Comparison of ENCODE assay signal across 9 cellular contexts in genomic region chr9:33225319-33226152, GRCh38. TPM values are rescaled to one million over a fixed set of nuclear protein-coding genes. Genes with fewer than 3 reads are reported as not detected.
DNase-seq lines count a peak whose midpoint lies in the region; ATAC-seq, FAIRE-seq and TF ChIP-seq lines count a peak whose summit lies in the region.
"Had no signal": no experiment of that assay in that cellular context is flagged by ENCODE, and none has a peak within 500 bp of the region (broad histone marks: within the 10 kb centered on the region; RNA-seq: fewer than 3 reads in every experiment).

No MANE protein-coding gene starts in this region.

- no TSS peak for BruUV-seq in PC-9 (replicated peaks; lab: Mats Ljungman, UMichigan)

- TF ChIP-seq CTCF in D721Med (IDR thresholded peaks at IDR 0.05; ENCODE audit: insufficient read depth, missing control alignments): peak; percentile 83
- peak; percentile 78 for TF ChIP-seq CTCF in PC-9 (conservative IDR thresholded peaks at IDR 0.05)
- peak; percentile 68 for TF ChIP-seq CTCF in fibroblast of mammary gland (conservative IDR thresholded peaks at IDR 0.05; ENCODE audit: control insufficient read depth, insufficient read depth, low read depth, low read length)
- peak; percentile 69 for TF ChIP-seq CTCF in osteoblast (IDR thresholded peaks at IDR 0.05; ENCODE audit: extremely low read depth, low read depth, low read length)
- TF ChIP-seq CTCF in tibial artery (IDR thresholded peaks at IDR 0.05): peak; percentile 60 to 97

- H3K4me1 ChIP-seq in PC-9 (replicated peaks; ENCODE audit: insufficient read depth) (peaks cover 25% of the 10 kb centered on the region), osteoblast (ENCODE audit: insufficient read depth, low read length) (peaks cover 6% of the 10 kb centered on the region), tibial artery (peaks cover 0 to 8% (median 5%) of the 10 kb centered on the region in 4 donors)

- H3K36me3 ChIP-seq in PC-9 (ENCODE audit: low read depth) (no peaks in the 10 kb centered on the region), osteoblast (ENCODE audit: insufficient read depth, low read length) (no peaks in the 10 kb centered on the region), tibial artery (no peaks in the 10 kb centered on the region)

- peaks cover 4% of the 10 kb centered on the region; the same call in 1 of the 2 replicates for H3F3A ChIP-seq in PC-9 (ENCODE audit: insufficient read depth, low read depth)

- H3K9me2 ChIP-seq in PC-9 (ENCODE audit: insufficient read depth): no peaks in the 10 kb centered on the region

- peaks cover 14% of the 10 kb centered on the region for H3K4me1 Mint-ChIP-seq in activated T-cell treated with anti-CD3 and anti-CD28 coated beads, Interleukin-2, amount 50 U/mL, for 4 hours (ENCODE audit: low read depth)

- DNase-seq in D721Med (ENCODE audit: insufficient read length, low spot score) (no peak), HS-5 (ENCODE audit: low read depth) (peak; percentile 68), PC-9 (peak; percentile 55 to 69), fibroblast of mammary gland (ENCODE audit: low read depth) (peak; percentile 88), osteoblast (ENCODE audit: insufficient read length, low spot score, missing footprints) (no peak), tibial artery (peak; percentile 58 to 66)
- DNase-seq in activated T-cell treated with anti-CD3 and anti-CD28 coated beads, Interleukin-2, amount 50 U/mL, for 4 hours: peak; percentile 71

- H4K20me1 ChIP-seq in PC-9 (ENCODE audit: insufficient read depth) (no peaks in the 10 kb centered on the region), osteoblast (ENCODE audit: insufficient read depth, low read length) (no peaks in the 10 kb centered on the region)

- H3K27ac ChIP-seq in PC-9: no peak overlapping the region
- peak overlapping the region; percentile 8 for H3K27ac ChIP-seq in osteoblast (ENCODE audit: low read depth, low read length)
- peak overlapping the region; percentile 18 to 31 for H3K27ac ChIP-seq in tibial artery

- no peak overlapping the region for H2AFZ ChIP-seq in PC-9
- peak overlapping the region; percentile 53 for H2AFZ ChIP-seq in osteoblast (ENCODE audit: low read length)

- FAIRE-seq in D721Med (lab: Jason Lieb, UNC): peak; percentile 80

- peak overlapping the region; percentile 48 for H3K4me2 ChIP-seq in PC-9
- H3K4me2 ChIP-seq in osteoblast (ENCODE audit: insufficient read depth, low read length): peak overlapping the region; percentile 52

- peak; percentile 71 to 79 for ATAC-seq in activated T-cell treated with anti-CD3 and anti-CD28 coated beads, Interleukin-2, amount 50 U/mL, for 4 hours
- no peak for ATAC-seq in HG03457 (IDR thresholded peaks at IDR 0.05; ENCODE audit: unreplicated experiment)

- peaks cover 2% of the 10 kb centered on the region for H3K27me3 Mint-ChIP-seq in activated T-cell treated with anti-CD3 and anti-CD28 coated beads, Interleukin-2, amount 50 U/mL, for 4 hours (ENCODE audit: low read depth)

- H3K4me3 ChIP-seq in PC-9 (no peak overlapping the region), fibroblast of mammary gland (ENCODE audit: control insufficient read depth, low read depth, low read length) (no peak overlapping the region), osteoblast (ENCODE audit: insufficient read depth, low read length) (no peak overlapping the region), tibial artery (no peak overlapping the region)

- intact Hi-C loops in PC-9 (cut with micrococcal nuclease; ENCODE audit: unreplicated experiment) (loop anchor here (1.0 to 10.0 kb wide), 4 partner anchors 65 to 643 kb away; partner anchors contain the start of gene APTX), tibial artery (cut with DNase I; ENCODE audit: low total_unique reads) (loop anchor here (2.0 kb wide), 1 partner anchor 143 kb away; no protein-coding TSS in a partner anchor)

- H3K36me3 Mint-ChIP-seq in activated T-cell treated with anti-CD3 and anti-CD28 coated beads, Interleukin-2, amount 50 U/mL, for 4 hours (ENCODE audit: insufficient read depth): no peaks in the 10 kb centered on the region

- no peaks in the 10 kb centered on the region for H3K9me3 Mint-ChIP-seq in activated T-cell treated with anti-CD3 and anti-CD28 coated beads, Interleukin-2, amount 50 U/mL, for 4 hours

- CTCF ChIA-PET in PC-9 (lab: Charles Lee): interaction anchor here (0.7 to 1.0 kb wide), 2 partner anchors 149 to 183 kb away, joined by 3 to 6 read pairs; partner anchors contain the start of gene SMU1

- H3K79me2 ChIP-seq in PC-9 (ENCODE audit: low read depth) (no peaks in the 10 kb centered on the region), osteoblast (ENCODE audit: insufficient read depth, low read length) (no peaks in the 10 kb centered on the region)

- H3K27me3 ChIP-seq in PC-9 (ENCODE audit: insufficient read depth, low read depth): no peaks in the 10 kb centered on the region
- no peaks in the 10 kb centered on the region for H3K27me3 ChIP-seq in osteoblast (ENCODE audit: insufficient read depth, low read length)
- H3K27me3 ChIP-seq in tibial artery: no peaks in the 10 kb centered on the region

- H3K9me3 ChIP-seq in PC-9 (ENCODE audit: insufficient read depth, low read depth) (no peaks in the 10 kb centered on the region), osteoblast (ENCODE audit: low read depth, low read length) (no peaks in the 10 kb centered on the region), tibial artery (no peaks in the 10 kb centered on the region)

- POLR2A ChIA-PET in PC-9 (lab: Charles Lee; ENCODE audit: unreplicated experiment): no interaction called here

- no peak overlapping the region for H3K4me3 Mint-ChIP-seq in activated T-cell treated with anti-CD3 and anti-CD28 coated beads, Interleukin-2, amount 50 U/mL, for 4 hours

RNA-seq across cellular contexts. Expression of gene SPINK4, which starts 14.4 kb away (rescaled TPM):
- total RNA-seq in PC-9 (2021) (not detected in 2 replicates), osteoblast (not detected in 2 replicates)
- total RNA-seq in activated T-cell treated with anti-CD3 and anti-CD28 coated beads, Interleukin-2, amount 50 U/mL, for 4 hours: not detected
- total RNA-seq: activated CD8-positive, alpha-beta memory T cell treated with anti-CD3 and anti-CD28 coated beads for 36 hours had no signal

RNA-seq across cellular contexts. Expression of gene BAG1, which starts 39.0 kb away (rescaled TPM):
- total RNA-seq in PC-9 (2021) (21.9 and 35.5 TPM in 2 replicates), osteoblast (29.3 and 35.9 TPM in 2 replicates)
- total RNA-seq in activated T-cell treated with anti-CD3 and anti-CD28 coated beads, Interleukin-2, amount 50 U/mL, for 4 hours: 100 to 1,000 TPM; 115 to 133 (median 117) TPM

RNA-seq across cellular contexts. Expression of gene CHMP5, which starts 39.3 kb away (rescaled TPM):
- 63.0 and 78.2 TPM in 2 replicates for total RNA-seq in PC-9 (2021)
- 10 to 100 TPM; 45.0 to 59.5 (median 46.8) TPM for total RNA-seq in activated T-cell treated with anti-CD3 and anti-CD28 coated beads, Interleukin-2, amount 50 U/mL, for 4 hours
- 71.0 and 71.7 TPM in 2 replicates for total RNA-seq in osteoblast

RNA-seq across cellular contexts. Expression of gene B4GALT1, which starts 58.4 kb away (rescaled TPM):
- total RNA-seq in PC-9 (2021) (75.6 and 87.2 TPM in 2 replicates), osteoblast (63.7 and 76.3 TPM in 2 replicates)
- 10 to 100 TPM; 30.2 to 43.4 (median 32.0) TPM for total RNA-seq in activated T-cell treated with anti-CD3 and anti-CD28 coated beads, Interleukin-2, amount 50 U/mL, for 4 hours

Comparison
In these comparisons a context has a peak if more than half of its experiments do, and no peak if none do; other contexts are left out.
1. DNase-seq: peak in HS-5 (single experiment), PC-9 (2 of 2), activated T-cell treated with anti-CD3 and anti-CD28 coated beads, Interleukin-2, amount 50 U/mL, for 4 hours (single experiment), fibroblast of mammary gland (single experiment) and tibial artery (2 of 2); none in D721Med (single experiment) and osteoblast (single experiment).
2. Peak in every context shown above with its lines, with median percentiles within 50 percentile points of each other: CTCF ChIP-seq.